Comparison of ENCODE assay signal across 8 cellular contexts in genomic region chr12:26113194-26113654, GRCh38. TPM values are rescaled to one million over a fixed set of nuclear protein-coding genes. Genes with fewer than 3 reads are reported as not detected.
A peak's percentile ranks its signal among the peaks of the same experiment; 100 is the strongest.
DNase-seq lines count a peak whose midpoint lies in the region; ATAC-seq and TF ChIP-seq lines count a peak whose summit lies in the region.

No MANE protein-coding gene starts in this region.

- H3K4me1 Mint-ChIP-seq in H9 = peaks cover 48 to 58% of the 10 kb centered on the region in 2 experiments

- H2AK5ac ChIP-seq in H9 (ENCODE audit: insufficient read length, low read length) = no peak overlapping the region

- intact Hi-C loops in PC-9 (cut with micrococcal nuclease; ENCODE audit: unreplicated experiment) (loop anchor here (5.0 to 10.0 kb wide), 4 partner anchors 71 to 1222 kb away; partner anchors contain the start of genes BMAL2, RASSF8 and TM7SF3), Right ventricle myocardium superior (cut with DNase I) (no loop called here), gastrocnemius medialis (cut with DNase I; ENCODE audit: low total_unique reads) (loop anchor here (5.0 to 10.0 kb wide), 2 partner anchors 156 to 722 kb away; partner anchors contain the start of genes ITPR2 and RASSF8)

- peak; percentile 50 for ATAC-seq in Right ventricle myocardium superior (ENCODE audit: poor library complexity)
- peak; percentile 54 to 58 for ATAC-seq in gastrocnemius medialis
- ATAC-seq in GM19463 (IDR thresholded peaks at IDR 0.05; ENCODE audit: unreplicated experiment) = no peak
- ATAC-seq in HG03159 (IDR thresholded peaks at IDR 0.05; ENCODE audit: unreplicated experiment) = no peak

- H3K27ac ChIP-seq in H9 (ENCODE audit: insufficient read length, low read depth, low read length) = no peak overlapping the region
- peak overlapping the region; percentile 93 for H3K27ac ChIP-seq in PC-9
- H3K27ac ChIP-seq in gastrocnemius medialis = peak overlapping the region; percentile 95 to 100 (median 97)

- no peak overlapping the region for H2BK20ac ChIP-seq in H9 (ENCODE audit: low read depth, low read length, poor library complexity, severe bottlenecking)

- H2BK15ac ChIP-seq in H9 (ENCODE audit: low read depth, low read length) = no peak overlapping the region

- no peak overlapping the region for H3K14ac ChIP-seq in H9 (ENCODE audit: insufficient read depth, low read length)

- H3K4me3 ChIP-seq in PC-9 (peak overlapping the region; percentile 57), gastrocnemius medialis (peak overlapping the region; percentile 46 to 61 (median 50))

- DNase-seq in H9 = no peak
- peak in 1 of 2 experiments; percentile 52 for DNase-seq in PC-9
- DNase-seq in Right ventricle myocardium superior = peak; percentile 35
- peak; percentile 70 to 75 for DNase-seq in gastrocnemius medialis
- no peak for DNase-seq in NCI-H1694 treated with DMSO at 0.1 percent for 48 hours (lab: John Stamatoyannopoulos, UW)
- no peak for DNase-seq in Kasumi-1 (lab: John Stamatoyannopoulos, UW)

- TF ChIP-seq POLR2A in gastrocnemius medialis (IDR thresholded peaks at IDR 0.05) = peak; percentile 27 to 28

- no peaks in the 10 kb centered on the region; a peak in 1 of 7 replicates for H3K36me3 Mint-ChIP-seq in H9 (ENCODE audit: insufficient read depth in 1 of 3, low read depth in 3 of 3)

- H2BK120ac ChIP-seq in H9 (ENCODE audit: low read depth, low read length, poor library complexity, severe bottlenecking) = no peak overlapping the region

- peak overlapping the region in 2 of 3 experiments; percentile 56 to 91; a peak in 4 of 7 replicates for H3K27ac Mint-ChIP-seq in H9

- H3K27me3 ChIP-seq in H9 (ENCODE audit: insufficient read depth, low read length) = peaks cover 6% of the 10 kb centered on the region; the same call in 1 of the 2 replicates
- H3K27me3 ChIP-seq in PC-9 (ENCODE audit: insufficient read depth, low read depth) = no peaks in the 10 kb centered on the region
- no peaks in the 10 kb centered on the region for H3K27me3 ChIP-seq in gastrocnemius medialis

- no peak overlapping the region for H3T11ph ChIP-seq in H9 (ENCODE audit: low read length)

- in situ Hi-C loops in gastrocnemius medialis (cut with MboI; ENCODE audit: low sequenced_read_pairs in 4 of 4) = loop anchor here in 1 of 4 donors (10.0 kb wide), 1 partner anchor 412 kb away; no protein-coding TSS in a partner anchor

- H3K36me3 ChIP-seq in PC-9 (ENCODE audit: low read depth) = no peaks in the 10 kb centered on the region
- H3K36me3 ChIP-seq in gastrocnemius medialis = no peaks in the 10 kb centered on the region

- no peak overlapping the region for H2BK12ac ChIP-seq in H9 (ENCODE audit: insufficient read length, low read depth, low read length)

- H4K20me1 ChIP-seq in H9 (ENCODE audit: control insufficient read depth, insufficient read depth, insufficient read length) (no peaks in the 10 kb centered on the region), PC-9 (ENCODE audit: insufficient read depth) (no peaks in the 10 kb centered on the region)

- H3K4me1 ChIP-seq in H9 (ENCODE audit: insufficient read depth, low read length) = peaks cover 4% of the 10 kb centered on the region; the same call in 1 of the 2 replicates
- H3K4me1 ChIP-seq in PC-9 (replicated peaks; ENCODE audit: insufficient read depth) = peaks cover 54% of the 10 kb centered on the region
- H3K4me1 ChIP-seq in gastrocnemius medialis = peaks cover 80 to 84% of the 10 kb centered on the region in 2 donors

- no peak overlapping the region for H3K9ac ChIP-seq in H9 (ENCODE audit: extremely low read depth, insufficient read length, low read length)

- no peak overlapping the region for H3K56ac ChIP-seq in H9 (ENCODE audit: insufficient read length, low read depth, low read length)

- no peaks in the 10 kb centered on the region for H3K9me3 Mint-ChIP-seq in H9

- no peak overlapping the region for H4K5ac ChIP-seq in H9 (ENCODE audit: insufficient read length, low read depth, low read length)

- peak overlapping the region; percentile 69 to 87 for H3K4me3 Mint-ChIP-seq in H9

- no peak overlapping the region for H3K23ac ChIP-seq in H9 (ENCODE audit: insufficient read length, low read depth, low read length)

- TSS peak; percentile 88 for BruUV-seq in PC-9 (replicated peaks; lab: Mats Ljungman, UMichigan)

- POLR2A ChIA-PET in PC-9 (lab: Charles Lee; ENCODE audit: unreplicated experiment) = interaction anchor here (0.6 to 0.7 kb wide), 2 partner anchors 12 to 918 kb away, joined by 4 to 5 read pairs; partner anchors contain the start of genes DNAI7 and ETFRF1

- H3K23me2 ChIP-seq in H9 (ENCODE audit: insufficient read length, low read depth, low read length, poor library complexity, severe bottlenecking) = peaks cover 7% of the 10 kb centered on the region

- no peak overlapping the region for H4K91ac ChIP-seq in H9 (ENCODE audit: insufficient read length, low read depth, low read length)

- CTCF ChIA-PET in PC-9 (lab: Charles Lee) = interaction anchor here (0.9 kb wide), 1 partner anchor 14 kb away, joined by 3 read pairs; no protein-coding TSS in a partner anchor

- H3K4ac ChIP-seq in H9 (ENCODE audit: low read depth, low read length) = no peak overlapping the region

- no peak overlapping the region for H3K18ac ChIP-seq in H9 (ENCODE audit: insufficient read length, low read depth, low read length)

- H3K4me2 ChIP-seq in H9 (ENCODE audit: insufficient read depth, insufficient read length, low read length) (peak overlapping the region; percentile 33), PC-9 (peak overlapping the region; percentile 90)

- H4K8ac ChIP-seq in H9 (replicated peaks; ENCODE audit: insufficient read length, low read depth, low read length) = no peak overlapping the region

- no CpG with 5 or more reads among the region's 6 CpGs for WGBS in H9 (ENCODE audit: extremely low coverage, insufficient read length, low lambda C conversion rate)

- peaks cover 57% of the 10 kb centered on the region for H3F3A ChIP-seq in PC-9 (ENCODE audit: insufficient read depth, low read depth)

- no peak overlapping the region for H2AFZ ChIP-seq in H9 (ENCODE audit: low read length)
- H2AFZ ChIP-seq in PC-9 = peak overlapping the region; percentile 40

- TF ChIP-seq CTCF in H9 (conservative IDR thresholded peaks at IDR 0.05) (no peak), PC-9 (conservative IDR thresholded peaks at IDR 0.05) (no peak), gastrocnemius medialis (IDR thresholded peaks at IDR 0.05 in 4 of 5, conservative IDR thresholded peaks at IDR 0.05 in 1 of 5) (no peak)

- H3K9me3 ChIP-seq in H9 (ENCODE audit: control insufficient read depth, low read depth, low read length) (no peaks in the 10 kb centered on the region), PC-9 (ENCODE audit: insufficient read depth, low read depth) (no peaks in the 10 kb centered on the region), gastrocnemius medialis (no peaks in the 10 kb centered on the region)

- H2BK5ac ChIP-seq in H9 (ENCODE audit: insufficient read length, low read length) = no peak overlapping the region

- no peaks in the 10 kb centered on the region for H3K9me2 ChIP-seq in PC-9 (ENCODE audit: insufficient read depth)

- H3K79me1 ChIP-seq in H9 (ENCODE audit: insufficient read depth, low read depth, low read length, poor library complexity, severe bottlenecking) = no peaks in the 10 kb centered on the region

- no peaks in the 10 kb centered on the region for H3K79me2 ChIP-seq in H9 (ENCODE audit: insufficient read depth, low read length)
- peaks cover 2% of the 10 kb centered on the region; the same call in 1 of the 2 replicates for H3K79me2 ChIP-seq in PC-9 (ENCODE audit: low read depth)

- peaks cover 70% of the 10 kb centered on the region for H3K27me3 Mint-ChIP-seq in H9 (ENCODE audit: low read depth)

RNA-seq across cellular contexts. Expression of gene BHLHE41, which starts 11.6 kb away (rescaled TPM):
- 0.33 and 0.90 TPM in 2 replicates for total RNA-seq in H9 (2021)
- total RNA-seq in PC-9 (2021) = 30.0 and 57.1 TPM in 2 replicates
- total RNA-seq in Right ventricle myocardium superior = 39.1 TPM
- 10 to 100 TPM in 2 of 4 donors, 1 to 10 TPM in 2; 6.4 to 12.1 (median 9.5) TPM for total RNA-seq in gastrocnemius medialis

Comparison
In these comparisons a context has a peak if more than half of its experiments do, and no peak if none do; other contexts are left out.
1. DNase-seq: peak in Right ventricle myocardium superior (single experiment) and gastrocnemius medialis (2 of 2); none in H9 (single experiment), NCI-H1694 treated with DMSO at 0.1 percent for 48 hours (single experiment) and Kasumi-1 (0 of 2).
2. ATAC-seq: peak in Right ventricle myocardium superior (single experiment) and gastrocnemius medialis (2 of 2); none in GM19463 (single experiment) and HG03159 (single experiment).